ENCODE assay signal across 25 cellular contexts in genomic region chr12:129331356-129332085, GRCh38.
DNase-seq lines count a peak whose midpoint lies in the region; ATAC-seq, FAIRE-seq and TF ChIP-seq lines count a peak whose summit lies in the region.
"Had no signal": no experiment of that assay in that cellular context is flagged by ENCODE, and none has a peak within 500 bp of the region (broad histone marks: within the 10 kb centered on the region; RNA-seq: fewer than 3 reads in every experiment).

No MANE protein-coding gene starts in this region.

- H3K36me3 ChIP-seq in BLaER1 (no peaks in the 10 kb centered on the region), astrocyte (ENCODE audit: insufficient read depth, low read length) (no peaks in the 10 kb centered on the region), left lung (no peaks in the 10 kb centered on the region), right atrium auricular region (no peaks in the 10 kb centered on the region)
- H3K36me3 ChIP-seq: BE2C, HAP-1 had no signal

- H3K9ac ChIP-seq in BLaER1 (no peak overlapping the region), astrocyte (ENCODE audit: low read length) (no peak overlapping the region)

- no peak overlapping the region for H2AFZ ChIP-seq in astrocyte (ENCODE audit: low read depth, low read length)

- FAIRE-seq in astrocyte (lab: Jason Lieb, UNC) = no peak
- FAIRE-seq: A204.1, GM12878, GM19239, H54 had no signal

- H3K27me3 Mint-ChIP-seq in astrocyte (ENCODE audit: low read depth, unreplicated experiment) = no peaks in the 10 kb centered on the region
- H3K27me3 Mint-ChIP-seq: CD4-positive, CD25-positive, alpha-beta regulatory T cell had no signal

- H3K4me2 ChIP-seq in BLaER1 = peak overlapping the region; percentile 58
- H3K4me2 ChIP-seq in astrocyte (ENCODE audit: low read length) = peak overlapping the region; percentile 1

- TF ChIP-seq CTCF in astrocyte (IDR thresholded peaks at IDR 0.05; ENCODE audit: insufficient read depth, low read depth, low read length) (no peak), left lung (IDR thresholded peaks at IDR 0.05) (no peak), right atrium auricular region (IDR thresholded peaks at IDR 0.05) (no peak)

- peak overlapping the region; percentile 18; the same call in 1 of the 2 replicates for H3K27ac ChIP-seq in BLaER1
- no peak overlapping the region for H3K27ac ChIP-seq in astrocyte (ENCODE audit: low read depth, low read length)
- no peak overlapping the region for H3K27ac ChIP-seq in left lung
- H3K27ac ChIP-seq in right atrium auricular region = no peak overlapping the region
- H3K27ac ChIP-seq: 22Rv1, C4-2B had no signal

- no peaks in the 10 kb centered on the region for H3K79me2 ChIP-seq in astrocyte (ENCODE audit: insufficient read depth, low read length)

- intact Hi-C loops in left lung (cut with DNase I) = no loop called here

- no peak overlapping the region for H3K27ac Mint-ChIP-seq in astrocyte (ENCODE audit: unreplicated experiment)
- H3K27ac Mint-ChIP-seq: CD4-positive, CD25-positive, alpha-beta regulatory T cell; CD8-positive, alpha-beta T cell; HFFc6 had no signal

- H3K36me3 Mint-ChIP-seq in astrocyte (ENCODE audit: low read depth, unreplicated experiment) = no peaks in the 10 kb centered on the region
- H3K36me3 Mint-ChIP-seq: CD4-positive, CD25-positive, alpha-beta regulatory T cell; CD8-positive, alpha-beta T cell had no signal

- H3K27me3 ChIP-seq in BLaER1 = no peaks in the 10 kb centered on the region
- no peaks in the 10 kb centered on the region for H3K27me3 ChIP-seq in astrocyte (ENCODE audit: insufficient read depth, low read length)
- no peaks in the 10 kb centered on the region for H3K27me3 ChIP-seq in left lung
- no peaks in the 10 kb centered on the region for H3K27me3 ChIP-seq in right atrium auricular region
- H3K27me3 ChIP-seq: BE2C had no signal

- no peaks in the 10 kb centered on the region for H4K20me1 ChIP-seq in BLaER1
- H4K20me1 ChIP-seq in astrocyte (ENCODE audit: insufficient read depth, low read length) = no peaks in the 10 kb centered on the region

- H3K9me3 ChIP-seq in BLaER1 (peaks cover 9% of the 10 kb centered on the region), astrocyte (ENCODE audit: insufficient read depth, low read depth, low read length) (peaks cover 3% of the 10 kb centered on the region), left lung (peaks cover 0 to 21% of the 10 kb centered on the region in 2 donors), right atrium auricular region (peaks cover 0 to 6% of the 10 kb centered on the region in 2 donors)
- H3K9me3 ChIP-seq: BE2C, Caco-2, HAP-1 had no signal

- H3K9me3 Mint-ChIP-seq in astrocyte (ENCODE audit: unreplicated experiment) = peaks cover 17% of the 10 kb centered on the region
- H3K9me3 Mint-ChIP-seq: CD8-positive, alpha-beta T cell had no signal

- H3K4me1 ChIP-seq in BLaER1 (peaks cover 12% of the 10 kb centered on the region), astrocyte (ENCODE audit: insufficient read depth, low read length) (peaks cover 5% of the 10 kb centered on the region), left lung (no peaks in the 10 kb centered on the region), right atrium auricular region (no peaks in the 10 kb centered on the region)
- H3K4me1 ChIP-seq: BE2C, Caco-2, HAP-1 had no signal

- H3K4me3 ChIP-seq in BLaER1 (no peak overlapping the region), astrocyte (ENCODE audit: insufficient read depth, low read depth, low read length) (no peak overlapping the region), left lung (no peak overlapping the region), right atrium auricular region (no peak overlapping the region)
- H3K4me3 ChIP-seq: GM12878, HAP-1 had no signal

- H3K4me3 Mint-ChIP-seq in astrocyte (ENCODE audit: unreplicated experiment) = no peak overlapping the region
- H3K4me3 Mint-ChIP-seq: CD4-positive, CD25-positive, alpha-beta regulatory T cell; CD8-positive, alpha-beta T cell; HFFc6 had no signal

- ATAC-seq in left lung (peak; percentile 57), HG03095 (IDR thresholded peaks at IDR 0.05; ENCODE audit: unreplicated experiment) (no peak)
- ATAC-seq in stimulated activated naive CD8-positive, alpha-beta T cell treated with anti-CD3 and anti-CD28 coated beads, Interleukin-15, Interleukin-2, amounts not matched to agents 100 U/mL and 50 U/mL, for 24 hours = no peak
- ATAC-seq: CD8-positive, alpha-beta T cell; GM12878 had no signal

- H3K4me1 Mint-ChIP-seq in astrocyte (ENCODE audit: low read depth, unreplicated experiment) = no peaks in the 10 kb centered on the region

- peak; percentile 77 for DNase-seq in HT1080 (ENCODE audit: low read depth)
- DNase-seq in astrocyte (ENCODE audit: low read depth) = peak; percentile 10
- DNase-seq in left lung = no peak
- no peak for DNase-seq in stimulated activated naive CD8-positive, alpha-beta T cell treated with anti-CD3 and anti-CD28 coated beads, Interleukin-15, Interleukin-2, amounts not matched to agents 100 U/mL and 50 U/mL, for 24 hours
- DNase-seq in right atrium auricular region (ENCODE audit: low spot score) = no peak
- DNase-seq: AML-193; BE2C; Caco-2; CD4-positive, CD25-positive, alpha-beta regulatory T cell; CD8-positive, alpha-beta T cell; DMS153; DND-41; EL; GDM1; GOT3; HFFc6 had no signal

Comparison
In these comparisons a context has a peak if more than half of its experiments do, and no peak if none do; other contexts are left out.
1. DNase-seq: peak in HT1080 (single experiment) and astrocyte (single experiment); none in left lung (0 of 2), stimulated activated naive CD8-positive, alpha-beta T cell treated with anti-CD3 and anti-CD28 coated beads, Interleukin-15, Interleukin-2, amounts not matched to agents 100 U/mL and 50 U/mL, for 24 hours (single experiment) and right atrium auricular region (single experiment).